Comparison of ENCODE assay signal across 23 cellular contexts in the genomic region with DNA sequence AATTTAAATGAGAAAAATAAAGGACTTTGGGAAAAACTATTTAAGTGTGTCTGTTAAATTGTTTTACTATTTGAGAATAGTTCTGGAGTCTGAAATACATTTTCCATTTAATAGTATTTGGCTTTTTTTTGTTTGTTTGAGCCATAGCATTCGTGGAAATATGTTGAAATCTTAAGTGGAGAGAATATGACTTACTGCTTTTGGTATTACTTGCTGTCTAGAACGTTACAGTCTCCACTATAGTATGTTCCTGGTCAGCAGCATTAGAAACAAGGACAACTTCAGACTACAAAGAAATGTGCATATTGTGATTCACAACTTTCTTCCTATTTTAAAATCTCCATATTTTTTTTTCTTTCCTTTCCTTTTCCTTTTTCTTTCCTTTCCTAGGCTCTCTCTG.
DNase-seq lines count a peak whose midpoint lies in the region; ATAC-seq and TF ChIP-seq lines count a peak whose summit lies in the region.
"Had no signal": no experiment of that assay in that cellular context is flagged by ENCODE, and none has a peak within 500 bp of the region (broad histone marks: within the 10 kb centered on the region; RNA-seq: fewer than 3 reads in every experiment).

No MANE protein-coding gene starts in this region.

- no peak overlapping the region for H4K91ac ChIP-seq in IMR-90 (ENCODE audit: insufficient read depth, low read depth, low read length)

- H3K4me3 ChIP-seq in AG10803 (ENCODE audit: low read length), result no peak overlapping the region
- no peak overlapping the region for H3K4me3 ChIP-seq in IMR-90 (ENCODE audit: insufficient read depth, low read depth, low read length)
- no peak overlapping the region for H3K4me3 ChIP-seq in choroid plexus epithelial cell (ENCODE audit: low read depth, low read length)
- H3K4me3 ChIP-seq: BLaER1, GM12878 had no signal

- H3K79me1 ChIP-seq in IMR-90 (ENCODE audit: low read depth in 1 of 2, low read length in 2 of 2), result peaks cover 34 to 66% of the 10 kb centered on the region in 2 experiments

- DNase-seq in AG10803 (ENCODE audit: low read depth) (peak; percentile 75), IMR-90 (peak; percentile 27), choroid plexus epithelial cell (ENCODE audit: low read depth) (peak; percentile 45), mesothelial cell of epicardium (ENCODE audit: low spot score in 2 of 2, unreplicated experiment in 2 of 2) (no peak), NCI-H510A treated with DMSO at 0.1 percent for 48 hours (lab: John Stamatoyannopoulos, UW) (no peak), NOMO-1 (lab: John Stamatoyannopoulos, UW; ENCODE audit: unreplicated experiment in 2 of 2) (no peak)
- no peak for DNase-seq in activated naive CD4-positive, alpha-beta T cell treated with anti-CD3 and anti-CD28 coated beads, Interleukin-2, amount 10 ng/mL, durations not matched to agents 7 days and 5 days
- DNase-seq: CD4-positive, CD25-positive, alpha-beta regulatory T cell; DMS53; NCI-H1048; NCI-H1417; NCI-H1694; NCI-H2029 treated with DMSO at 0.1 percent for 48 hours; NCI-H446 treated with DMSO at 0.1 percent for 48 hours; NCI-H526 treated with DMSO at 0.1 percent for 48 hours; SHP77 had no signal

- peaks cover 12% of the 10 kb centered on the region for H3K4me1 ChIP-seq in IMR-90 (ENCODE audit: control insufficient read depth, insufficient read depth, low read length)
- H3K4me1 ChIP-seq: BLaER1 had no signal

- no peak for TF ChIP-seq CTCF in AG10803 (conservative IDR thresholded peaks at IDR 0.05; ENCODE audit: low read length)
- no peak for TF ChIP-seq CTCF in IMR-90 (conservative IDR thresholded peaks at IDR 0.05; ENCODE audit: low read depth, low read length)
- TF ChIP-seq CTCF in choroid plexus epithelial cell (conservative IDR thresholded peaks at IDR 0.05; ENCODE audit: low read depth, low read length), result no peak
- no peak for TF ChIP-seq CTCF in mesothelial cell of epicardium (IDR thresholded peaks at IDR 0.05; ENCODE audit: unreplicated experiment)

- peaks cover 35% of the 10 kb centered on the region for H3K36me3 Mint-ChIP-seq in mesothelial cell of epicardium
- no peaks in the 10 kb centered on the region for H3K36me3 Mint-ChIP-seq in activated naive CD4-positive, alpha-beta T cell treated with anti-CD3 and anti-CD28 coated beads, Interleukin-2, amount 10 ng/mL, durations not matched to agents 7 days and 5 days

- no peak for TF ChIP-seq RAD21 in IMR-90 (IDR thresholded peaks at IDR 0.05; ENCODE audit: low read length)

- ATAC-seq in IMR-90 (ENCODE audit: low read depth), result peak; percentile 40; the same call in 1 of the 2 replicates
- no peak for ATAC-seq in HG03045 (IDR thresholded peaks at IDR 0.05; ENCODE audit: unreplicated experiment)
- ATAC-seq: GM12878, HCT116, Panc1 had no signal

- TF ChIP-seq POLR2A in IMR-90 (IDR thresholded peaks at IDR 0.05; ENCODE audit: low read depth, low read length), result no peak

- no peak overlapping the region for H2BK15ac ChIP-seq in IMR-90 (ENCODE audit: low read depth, low read length)

- H3K9ac ChIP-seq in IMR-90 (ENCODE audit: low read depth, low read length), result no peak overlapping the region
- H3K9ac ChIP-seq: BLaER1 had no signal

- no peak overlapping the region for H3K4me3 Mint-ChIP-seq in mesothelial cell of epicardium
- no peak overlapping the region for H3K4me3 Mint-ChIP-seq in activated naive CD4-positive, alpha-beta T cell treated with anti-CD3 and anti-CD28 coated beads, Interleukin-2, amount 10 ng/mL, durations not matched to agents 7 days and 5 days
- H3K4me3 Mint-ChIP-seq: CD4-positive, CD25-positive, alpha-beta regulatory T cell had no signal

- H3K18ac ChIP-seq in IMR-90 (ENCODE audit: low read depth, low read length), result no peak overlapping the region

- H3K9me1 ChIP-seq in IMR-90 (ENCODE audit: insufficient read depth, low read length), result peaks cover 11% of the 10 kb centered on the region; the same call in 1 of the 2 replicates

- no peaks in the 10 kb centered on the region for H3K27me3 ChIP-seq in IMR-90 (ENCODE audit: control insufficient read depth, insufficient read depth, low read length)
- H3K27me3 ChIP-seq: BLaER1 had no signal

- peak overlapping the region; percentile 2 for H2BK5ac ChIP-seq in IMR-90 (ENCODE audit: low read depth, low read length, poor library complexity, severe bottlenecking)

- peaks cover 25% of the 10 kb centered on the region; the same call in 1 of the 2 replicates for H4K20me1 ChIP-seq in IMR-90 (ENCODE audit: insufficient read depth, low read length)
- H4K20me1 ChIP-seq: BLaER1 had no signal

- peaks cover 17% of the 10 kb centered on the region for H3K36me3 ChIP-seq in IMR-90 (ENCODE audit: control insufficient read depth, insufficient read depth, low read length)

- H3K9me3 ChIP-seq in IMR-90 (ENCODE audit: control insufficient read depth, insufficient read depth, low read length), result no peaks in the 10 kb centered on the region
- H3K9me3 ChIP-seq: BLaER1 had no signal

- no peak overlapping the region for H3K27ac ChIP-seq in IMR-90 (ENCODE audit: insufficient read depth, low read length)
- H3K27ac ChIP-seq: BLaER1, HL-60, RWPE1 had no signal

- BruUV-seq in IMR-90 (replicated peaks; lab: Mats Ljungman, UMichigan), result no TSS peak

- H4K5ac ChIP-seq in IMR-90 (ENCODE audit: low read depth, low read length), result no peak overlapping the region

- intact Hi-C loops in IMR-90 (cut with micrococcal nuclease), result no loop called here

- H3K27me3 Mint-ChIP-seq in mesothelial cell of epicardium (ENCODE audit: low read depth), result no peaks in the 10 kb centered on the region
- no peaks in the 10 kb centered on the region for H3K27me3 Mint-ChIP-seq in activated naive CD4-positive, alpha-beta T cell treated with anti-CD3 and anti-CD28 coated beads, Interleukin-2, amount 10 ng/mL, durations not matched to agents 7 days and 5 days
- H3K27me3 Mint-ChIP-seq: CD4-positive, CD25-positive, alpha-beta regulatory T cell had no signal

- no peak overlapping the region for H2BK20ac ChIP-seq in IMR-90 (ENCODE audit: low read depth, low read length)

- no peak overlapping the region for H3K4me2 ChIP-seq in IMR-90 (ENCODE audit: low read depth, low read length)
- H3K4me2 ChIP-seq: BLaER1 had no signal

- dilution Hi-C loops in IMR-90 (cut with HindIII; ENCODE audit: low sequenced_read_pairs, unreplicated experiment), result no loop called here

- no CpG with 5 or more reads among the region's 2 CpGs for WGBS in IMR-90 (ENCODE audit: extremely low coverage in 2 of 2, insufficient read length in 1 of 2), 2 experiments

- CTCF ChIA-PET in IMR-90 (lab: Yijun Ruan, JAX), result interaction anchor here (0.7 kb wide), 1 partner anchor 633 kb away, joined by 4 read pairs; no protein-coding TSS in a partner anchor
- CTCF ChIA-PET in activated naive CD4-positive, alpha-beta T cell treated with anti-CD3 and anti-CD28 coated beads, Interleukin-2, amount 10 ng/mL, durations not matched to agents 7 days and 5 days (lab: Charles Lee), result interaction anchor here (0.6 kb wide), 1 partner anchor 111 kb away, joined by 3 read pairs; no protein-coding TSS in a partner anchor

- H2AK5ac ChIP-seq in IMR-90 (ENCODE audit: low read depth, low read length), result no peak overlapping the region

- no peak overlapping the region for H2BK120ac ChIP-seq in IMR-90 (ENCODE audit: low read depth, low read length)

- H3K27ac Mint-ChIP-seq in mesothelial cell of epicardium, result peak overlapping the region; percentile 81
- no peak overlapping the region for H3K27ac Mint-ChIP-seq in activated naive CD4-positive, alpha-beta T cell treated with anti-CD3 and anti-CD28 coated beads, Interleukin-2, amount 10 ng/mL, durations not matched to agents 7 days and 5 days
- H3K27ac Mint-ChIP-seq: CD4-positive, CD25-positive, alpha-beta regulatory T cell had no signal

- no peak overlapping the region for H3K23ac ChIP-seq in IMR-90 (ENCODE audit: low read depth, low read length)

- no peak overlapping the region for H3K4ac ChIP-seq in IMR-90 (ENCODE audit: low read depth, low read length)

- POLR2A ChIA-PET in IMR-90 (lab: Charles Lee; ENCODE audit: unreplicated experiment), result no interaction called here

- H2AK9ac ChIP-seq in IMR-90 (replicated peaks; ENCODE audit: low read depth, low read length, poor library complexity), result no peak overlapping the region

- peaks cover 4% of the 10 kb centered on the region for H3K9me3 Mint-ChIP-seq in mesothelial cell of epicardium
- H3K9me3 Mint-ChIP-seq in activated naive CD4-positive, alpha-beta T cell treated with anti-CD3 and anti-CD28 coated beads, Interleukin-2, amount 10 ng/mL, durations not matched to agents 7 days and 5 days, result no peaks in the 10 kb centered on the region
- H3K9me3 Mint-ChIP-seq: CD4-positive, CD25-positive, alpha-beta regulatory T cell had no signal

- no peak overlapping the region for H4K8ac ChIP-seq in IMR-90 (ENCODE audit: low read depth in 2 of 2, low read length in 2 of 2)

- in situ Hi-C loops in IMR-90 (cut with MboI; ENCODE audit: low sequenced_read_pairs), result no loop called here

- H2AFZ ChIP-seq in IMR-90 (replicated peaks; ENCODE audit: low read length, poor library complexity), result no peak overlapping the region

- no peak overlapping the region for H3K56ac ChIP-seq in IMR-90 (ENCODE audit: extremely low read depth, insufficient read depth, low read length)

- H3K4me1 Mint-ChIP-seq in mesothelial cell of epicardium, result peaks cover 16% of the 10 kb centered on the region
- H3K4me1 Mint-ChIP-seq in activated naive CD4-positive, alpha-beta T cell treated with anti-CD3 and anti-CD28 coated beads, Interleukin-2, amount 10 ng/mL, durations not matched to agents 7 days and 5 days, result no peaks in the 10 kb centered on the region

- H3K14ac ChIP-seq in IMR-90 (replicated peaks; ENCODE audit: low read depth, low read length), result no peak overlapping the region

TF ChIP-seq in IMR-90, 13 proteins besides CTCF, POLR2A, EP300 and RAD21:
- no peak for TF ChIP-seq CEBPB (IDR thresholded peaks at IDR 0.05; ENCODE audit: low read depth, low read length)
- TF ChIP-seq BHLHE40 (IDR thresholded peaks at IDR 0.05; ENCODE audit: low read depth, low read length), result no peak
- no peak for TF ChIP-seq RCOR1 (IDR thresholded peaks at IDR 0.05; ENCODE audit: insufficient replicate concordance, low read length)
- TF ChIP-seq FOS (IDR thresholded peaks at IDR 0.05; ENCODE audit: low read depth, low read length), result no peak
- no peak for TF ChIP-seq SMC3 (IDR thresholded peaks at IDR 0.05; ENCODE audit: low read depth, low read length)
- TF ChIP-seq MAZ (IDR thresholded peaks at IDR 0.05; ENCODE audit: borderline replicate concordance, low read depth, low read length), result no peak
- TF ChIP-seq, protein P1, sequence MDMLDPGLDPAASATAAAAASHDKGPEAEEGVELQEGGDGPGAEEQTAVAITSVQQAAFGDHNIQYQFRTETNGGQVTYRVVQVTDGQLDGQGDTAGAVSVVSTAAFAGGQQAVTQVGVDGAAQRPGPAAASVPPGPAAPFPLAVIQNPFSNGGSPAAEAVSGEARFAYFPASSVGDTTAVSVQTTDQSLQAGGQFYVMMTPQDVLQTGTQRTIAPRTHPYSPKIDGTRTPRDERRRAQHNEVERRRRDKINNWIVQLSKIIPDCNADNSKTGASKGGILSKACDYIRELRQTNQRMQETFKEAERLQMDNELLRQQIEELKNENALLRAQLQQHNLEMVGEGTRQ (IDR thresholded peaks at IDR 0.05; ENCODE audit: low read depth, low read length), result no peak

Comparison
In these comparisons a context has a peak if more than half of its experiments do, and no peak if none do; other contexts are left out.
1. DNase-seq: peak in AG10803 (single experiment), IMR-90 (single experiment) and choroid plexus epithelial cell (single experiment); none in mesothelial cell of epicardium (0 of 2), NCI-H510A treated with DMSO at 0.1 percent for 48 hours (single experiment), activated naive CD4-positive, alpha-beta T cell treated with anti-CD3 and anti-CD28 coated beads, Interleukin-2, amount 10 ng/mL, durations not matched to agents 7 days and 5 days (single experiment) and NOMO-1 (0 of 2).